Comparison of ENCODE assay signal across 1 cellular context in the genomic region with DNA sequence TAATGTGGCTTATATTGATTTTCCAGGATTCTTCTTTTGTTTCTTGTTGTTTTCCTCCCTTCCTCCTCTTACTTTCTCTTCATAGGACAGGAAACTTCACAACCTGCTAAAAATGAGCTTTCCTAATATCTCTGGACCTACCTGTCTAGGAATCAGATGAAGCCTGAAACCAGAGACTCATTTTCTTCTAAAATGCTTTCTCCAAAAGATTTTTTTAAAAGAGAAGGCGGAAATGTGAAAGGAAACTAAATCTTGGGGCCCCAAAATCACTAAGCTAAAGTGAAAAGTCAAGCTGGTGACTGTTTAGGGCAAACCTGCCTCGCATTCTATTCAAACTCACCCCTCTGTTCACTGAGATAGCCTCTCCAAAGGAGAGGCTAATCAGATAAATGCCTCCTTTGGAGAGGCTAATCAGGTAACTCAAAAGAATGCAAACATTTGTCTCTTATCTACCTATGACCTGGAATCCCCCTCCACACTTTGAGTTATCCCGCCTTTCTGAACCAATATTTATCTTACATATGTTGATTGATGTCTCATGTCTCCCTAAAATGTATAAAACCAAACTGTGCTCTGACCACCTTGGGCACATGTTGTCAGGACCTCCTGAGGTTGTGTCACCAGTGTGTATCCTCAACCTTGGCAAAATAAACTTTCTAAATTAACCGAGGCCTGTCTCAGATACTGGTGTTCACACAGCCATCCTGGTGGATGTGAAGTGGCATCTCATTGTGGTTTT.
TF ChIP-seq lines count a peak whose summit lies in the region.

No MANE protein-coding gene starts in this region.

TF ChIP-seq in HepG2, 621 proteins besides CTCF, POLR2A, EP300 and RAD21 (continued from another document):
- peak; percentile 31; the same call in 1 of the 2 replicates for TF ChIP-seq IRF2 (CRISPR knock-in tag; IDR thresholded peaks at IDR 0.05)
- TF ChIP-seq TOE1 (CRISPR knock-in tag; IDR thresholded peaks at IDR 0.05): 0 out of 2 replicates have a peak, but pooled peaks have one; percentile 53
- no peak for TF ChIP-seq CHD2 (IDR thresholded peaks at IDR 0.05; ENCODE audit: low read depth, low read length)
- TF ChIP-seq RFX1 (IDR thresholded peaks at IDR 0.05): no peak
- TF ChIP-seq PHB2 (IDR thresholded peaks at IDR 0.05; ENCODE audit: partially characterized antibody): no peak
- no peak for TF ChIP-seq MLLT10 (CRISPR knock-in tag; IDR thresholded peaks at IDR 0.05)
- TF ChIP-seq ZBTB44 (CRISPR knock-in tag; IDR thresholded peaks at IDR 0.05): peak; percentile 74; the same call in 1 of the 2 replicates
- no peak; the same call in 1 of the 2 replicates for TF ChIP-seq ZNF274 (CRISPR knock-in tag; IDR thresholded peaks at IDR 0.05)
- TF ChIP-seq NR2F2 (IDR thresholded peaks at IDR 0.05; ENCODE audit: borderline replicate concordance, low read depth): peak; percentile 84; the same call in 1 of the 2 replicates
- no peak; the same call in 1 of the 2 replicates for TF ChIP-seq GLI4 (CRISPR knock-in tag; IDR thresholded peaks at IDR 0.05; ENCODE audit: borderline replicate concordance)
- TF ChIP-seq ZNF784 (CRISPR knock-in tag; IDR thresholded peaks at IDR 0.05; ENCODE audit: borderline replicate concordance): 0 out of 2 replicates have a peak, but pooled peaks have one; percentile 24
- TF ChIP-seq BHLHE40 (IDR thresholded peaks at IDR 0.05; ENCODE audit: low read length): no peak
- no peak for TF ChIP-seq ZNF775 (CRISPR knock-in tag; IDR thresholded peaks at IDR 0.05; ENCODE audit: borderline replicate concordance)
- no peak for TF ChIP-seq NPAS2 (CRISPR knock-in tag; IDR thresholded peaks at IDR 0.05; ENCODE audit: borderline replicate concordance)
- TF ChIP-seq ZNF232 (CRISPR knock-in tag; IDR thresholded peaks at IDR 0.05; ENCODE audit: borderline replicate concordance): no peak
- TF ChIP-seq, protein P1, sequence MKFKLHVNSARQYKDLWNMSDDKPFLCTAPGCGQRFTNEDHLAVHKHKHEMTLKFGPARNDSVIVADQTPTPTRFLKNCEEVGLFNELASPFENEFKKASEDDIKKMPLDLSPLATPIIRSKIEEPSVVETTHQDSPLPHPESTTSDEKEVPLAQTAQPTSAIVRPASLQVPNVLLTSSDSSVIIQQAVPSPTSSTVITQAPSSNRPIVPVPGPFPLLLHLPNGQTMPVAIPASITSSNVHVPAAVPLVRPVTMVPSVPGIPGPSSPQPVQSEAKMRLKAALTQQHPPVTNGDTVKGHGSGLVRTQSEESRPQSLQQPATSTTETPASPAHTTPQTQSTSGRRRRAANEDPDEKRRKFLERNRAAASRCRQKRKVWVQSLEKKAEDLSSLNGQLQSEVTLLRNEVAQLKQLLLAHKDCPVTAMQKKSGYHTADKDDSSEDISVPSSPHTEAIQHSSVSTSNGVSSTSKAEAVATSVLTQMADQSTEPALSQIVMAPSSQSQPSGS (CRISPR knock-in tag; IDR thresholded peaks at IDR 0.05): peak; percentile 90
- TF ChIP-seq, protein P2, sequence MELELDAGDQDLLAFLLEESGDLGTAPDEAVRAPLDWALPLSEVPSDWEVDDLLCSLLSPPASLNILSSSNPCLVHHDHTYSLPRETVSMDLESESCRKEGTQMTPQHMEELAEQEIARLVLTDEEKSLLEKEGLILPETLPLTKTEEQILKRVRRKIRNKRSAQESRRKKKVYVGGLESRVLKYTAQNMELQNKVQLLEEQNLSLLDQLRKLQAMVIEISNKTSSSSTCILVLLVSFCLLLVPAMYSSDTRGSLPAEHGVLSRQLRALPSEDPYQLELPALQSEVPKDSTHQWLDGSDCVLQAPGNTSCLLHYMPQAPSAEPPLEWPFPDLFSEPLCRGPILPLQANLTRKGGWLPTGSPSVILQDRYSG (CRISPR knock-in tag; IDR thresholded peaks at IDR 0.05): no peak
- TF ChIP-seq ZNF292 (CRISPR knock-in tag; IDR thresholded peaks at IDR 0.05; ENCODE audit: borderline replicate concordance, low read depth): no peak
- TF ChIP-seq KAT8 (CRISPR knock-in tag; IDR thresholded peaks at IDR 0.05): no peak
- TF ChIP-seq ZNF564 (CRISPR knock-in tag; IDR thresholded peaks at IDR 0.05): no peak
- no peak for TF ChIP-seq ZFP62 (CRISPR knock-in tag; IDR thresholded peaks at IDR 0.05)
- TF ChIP-seq ZFY (CRISPR knock-in tag; IDR thresholded peaks at IDR 0.05): 0 out of 2 replicates have a peak, but pooled peaks have one; percentile 30
- peak; percentile 72 for TF ChIP-seq ONECUT2 (CRISPR knock-in tag; IDR thresholded peaks at IDR 0.05)
- TF ChIP-seq MAFG (CRISPR knock-in tag; IDR thresholded peaks at IDR 0.05): no peak
- no peak for TF ChIP-seq ZNF430 (CRISPR knock-in tag; IDR thresholded peaks at IDR 0.05)
- TF ChIP-seq ZNF850 (CRISPR knock-in tag; conservative IDR thresholded peaks at IDR 0.05): no peak
- TF ChIP-seq ATF1 (CRISPR knock-in tag; IDR thresholded peaks at IDR 0.05): 0 out of 2 replicates have a peak, but pooled peaks have one; percentile 49
- no peak for TF ChIP-seq TERF1 (CRISPR knock-in tag; IDR thresholded peaks at IDR 0.05)
- no peak for TF ChIP-seq CHCHD3 (CRISPR knock-in tag; IDR thresholded peaks at IDR 0.05)
- no peak for TF ChIP-seq ZNF367 (CRISPR knock-in tag; IDR thresholded peaks at IDR 0.05; ENCODE audit: borderline replicate concordance)
- TF ChIP-seq KDM6A (CRISPR knock-in tag; IDR thresholded peaks at IDR 0.05; ENCODE audit: low read depth): peak; percentile 68; the same call in 1 of the 2 replicates
- TF ChIP-seq ZNF615 (CRISPR knock-in tag; IDR thresholded peaks at IDR 0.05; ENCODE audit: borderline replicate concordance): no peak; the same call in 1 of the 2 replicates
- no peak for TF ChIP-seq DNMT1 (CRISPR knock-in tag; IDR thresholded peaks at IDR 0.05)
- TF ChIP-seq TARDBP (CRISPR knock-in tag; IDR thresholded peaks at IDR 0.05): peak; percentile 81; the same call in 1 of the 2 replicates
- no peak for TF ChIP-seq ZNF761 (CRISPR knock-in tag; conservative IDR thresholded peaks at IDR 0.05)
- TF ChIP-seq ARID3A (IDR thresholded peaks at IDR 0.05; ENCODE audit: low read depth, low read length): peak; percentile 6; the same call in 1 of the 2 replicates
- TF ChIP-seq JUN (CRISPR knock-in tag; IDR thresholded peaks at IDR 0.05): no peak
- TF ChIP-seq ZNF577 (CRISPR knock-in tag; IDR thresholded peaks at IDR 0.05; ENCODE audit: borderline replicate concordance, low read depth): no peak
- TF ChIP-seq IKZF1 (IDR thresholded peaks at IDR 0.05): no peak
- no peak for TF ChIP-seq CERS6 (CRISPR knock-in tag; IDR thresholded peaks at IDR 0.05)
- peak; percentile 74 for TF ChIP-seq HDAC1 (CRISPR knock-in tag; IDR thresholded peaks at IDR 0.05)
- TF ChIP-seq ZNF331 (CRISPR knock-in tag; IDR thresholded peaks at IDR 0.05): peak; percentile 66; the same call in 1 of the 2 replicates
